Comparison of ENCODE assay signal across 19 cellular contexts in the genomic region with DNA sequence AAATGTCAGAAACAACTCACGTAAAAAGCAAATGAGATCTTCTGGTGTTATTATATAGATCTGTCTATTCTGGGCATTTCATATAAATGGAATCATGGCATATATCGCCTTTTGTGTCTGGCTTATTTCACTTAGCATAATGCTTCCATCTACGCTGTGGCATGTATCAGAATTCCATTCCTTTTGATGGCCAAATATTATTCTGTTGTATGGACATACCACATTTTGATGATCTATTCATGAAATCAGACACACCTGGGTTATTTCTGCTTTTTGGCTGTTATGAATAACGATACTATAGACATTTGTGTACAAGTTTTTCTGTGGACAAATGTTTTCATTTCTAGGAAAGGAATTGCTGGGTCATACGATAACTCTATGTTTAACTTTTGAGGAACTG. TPM values are rescaled to one million over a fixed set of nuclear protein-coding genes. Genes with fewer than 3 reads are reported as not detected.
DNase-seq lines count a peak whose midpoint lies in the region; ATAC-seq, FAIRE-seq and TF ChIP-seq lines count a peak whose summit lies in the region.
"Had no signal": no experiment of that assay in that cellular context is flagged by ENCODE, and none has a peak within 500 bp of the region (broad histone marks: within the 10 kb centered on the region; RNA-seq: fewer than 3 reads in every experiment).

No MANE protein-coding gene starts in this region.

- H4K8ac ChIP-seq in mesenchymal stem cell (ENCODE audit: low read length), result no peak overlapping the region

- H3K14ac ChIP-seq in mesenchymal stem cell (ENCODE audit: low read length in 2 of 2), result no peak overlapping the region

- intact Hi-C loops in MCF 10A (cut with micrococcal nuclease) (no loop called here), breast epithelium (cut with DNase I; ENCODE audit: low total_unique reads) (no loop called here), tibial artery (cut with DNase I; ENCODE audit: low total_unique reads) (no loop called here)

- POLR2A ChIA-PET in MCF 10A (lab: Yijun Ruan, JAX), result interaction anchor here (0.6 to 1.9 kb wide), 9 partner anchors 9 to 134 kb away, joined by 3 to 9 read pairs (median 5); no protein-coding TSS in a partner anchor

- H2BK120ac ChIP-seq in mesenchymal stem cell (ENCODE audit: low read depth, low read length), result no peak overlapping the region

- H2BK15ac ChIP-seq in mesenchymal stem cell (ENCODE audit: low read depth, poor library complexity, severe bottlenecking), result no peak overlapping the region

- H3K27me3 ChIP-seq in breast epithelium (no peaks in the 10 kb centered on the region), rectal smooth muscle tissue (ENCODE audit: control insufficient read depth, insufficient read depth, low read length) (no peaks in the 10 kb centered on the region), tibial artery (no peaks in the 10 kb centered on the region), mesenchymal stem cell (ENCODE audit: control insufficient read depth in 1 of 2, insufficient read depth in 1 of 2, low read length in 2 of 2) (no peaks in the 10 kb centered on the region)

- peak overlapping the region; percentile 44 for H3K27ac Mint-ChIP-seq in MCF 10A (ENCODE audit: low read depth, unreplicated experiment)
- H3K27ac Mint-ChIP-seq: B cell; CD4-positive, alpha-beta T cell had no signal

- peaks cover 22% of the 10 kb centered on the region for H3K36me3 Mint-ChIP-seq in MCF 10A (ENCODE audit: insufficient read depth, unreplicated experiment)

- no peaks in the 10 kb centered on the region for H3K27me3 Mint-ChIP-seq in MCF 10A (ENCODE audit: insufficient read depth, unreplicated experiment)

- H3K27ac ChIP-seq in breast epithelium (no peak overlapping the region), rectal smooth muscle tissue (ENCODE audit: low read depth, low read length) (peak overlapping the region; percentile 3), tibial artery (peak overlapping the region; percentile 2 to 100), mesenchymal stem cell (ENCODE audit: low read length, poor library complexity, severe bottlenecking) (no peak overlapping the region)

- BruUV-seq in MCF 10A (replicated peaks; lab: Mats Ljungman, UMichigan), result no TSS peak

- no peak for TF ChIP-seq POLR2A in breast epithelium (IDR thresholded peaks at IDR 0.05)

- WGBS in mesenchymal stem cell, result 94% methylated on average over 3 of the region's 5 CpGs

- no peak for TF ChIP-seq CTCF in MCF 10A (IDR thresholded peaks at IDR 0.05; ENCODE audit: unreplicated experiment)
- TF ChIP-seq CTCF in breast epithelium (IDR thresholded peaks at IDR 0.05), result no peak
- no peak for TF ChIP-seq CTCF in tibial artery (IDR thresholded peaks at IDR 0.05)

- H3K9ac ChIP-seq in rectal smooth muscle tissue (ENCODE audit: low read length) (no peak overlapping the region), mesenchymal stem cell (ENCODE audit: low read length) (no peak overlapping the region)

- H3K4me1 ChIP-seq in breast epithelium (peaks cover 0 to 2% of the 10 kb centered on the region in 2 donors), rectal smooth muscle tissue (ENCODE audit: control insufficient read depth, insufficient read depth, low read length) (peaks cover 8% of the 10 kb centered on the region), tibial artery (peaks cover 0 to 59% (median 8%) of the 10 kb centered on the region in 4 donors), mesenchymal stem cell (ENCODE audit: control insufficient read depth, insufficient read depth, low read depth, low read length) (peaks cover 2% of the 10 kb centered on the region)

- H3K4me3 ChIP-seq in breast epithelium (no peak overlapping the region), rectal smooth muscle tissue (ENCODE audit: low read length) (no peak overlapping the region), tibial artery (no peak overlapping the region), mesenchymal stem cell (ENCODE audit: insufficient read depth in 1 of 2, low read depth in 1 of 2, low read length in 2 of 2) (no peak overlapping the region)

- H2BK5ac ChIP-seq in mesenchymal stem cell (ENCODE audit: low read depth, low read length, poor library complexity, severe bottlenecking), result no peak overlapping the region

- H3K4me2 ChIP-seq in mesenchymal stem cell (ENCODE audit: low read length, poor library complexity, severe bottlenecking), result no peak overlapping the region

- no peak overlapping the region for H2BK12ac ChIP-seq in mesenchymal stem cell (ENCODE audit: low read length in 2 of 2)

- FAIRE-seq in TTC549 (lab: Jason Lieb, UNC), result peak; percentile 31
- FAIRE-seq: GM18507, H54, HTR-8/SVneo had no signal

- H2AK5ac ChIP-seq in mesenchymal stem cell (ENCODE audit: low read length, severe bottlenecking), result no peak overlapping the region

- H3K18ac ChIP-seq in mesenchymal stem cell (ENCODE audit: low read depth in 1 of 2, low read length in 2 of 2), result no peak overlapping the region

- H4K91ac ChIP-seq in mesenchymal stem cell (ENCODE audit: low read length), result no peak overlapping the region

- H3K9me3 ChIP-seq in breast epithelium (no peaks in the 10 kb centered on the region), tibial artery (no peaks in the 10 kb centered on the region), mesenchymal stem cell (ENCODE audit: control insufficient read depth, low read length) (no peaks in the 10 kb centered on the region)

- CTCF ChIA-PET in MCF 10A (lab: Yijun Ruan, JAX), result interaction anchor here (0.7 to 0.9 kb wide), 5 partner anchors 8 to 342 kb away, joined by 3 to 4 read pairs (median 3); no protein-coding TSS in a partner anchor

- H3K36me3 ChIP-seq in breast epithelium (no peaks in the 10 kb centered on the region), rectal smooth muscle tissue (ENCODE audit: control insufficient read depth, insufficient read depth, low read length) (no peaks in the 10 kb centered on the region), tibial artery (no peaks in the 10 kb centered on the region), mesenchymal stem cell (ENCODE audit: control insufficient read depth in 1 of 2, insufficient read depth in 2 of 2, low read depth in 1 of 2, low read length in 2 of 2) (peaks cover 3 to 12% of the 10 kb centered on the region in 2 experiments)

- no peak for ATAC-seq in HG02852 (IDR thresholded peaks at IDR 0.05; ENCODE audit: unreplicated experiment)
- ATAC-seq: HCT116 had no signal

- H3K4ac ChIP-seq in mesenchymal stem cell (ENCODE audit: low read depth in 1 of 2, low read length in 2 of 2), result no peak overlapping the region

- H3K23ac ChIP-seq in mesenchymal stem cell (ENCODE audit: low read length in 2 of 2), result no peak overlapping the region

- H3K9me3 Mint-ChIP-seq in MCF 10A (ENCODE audit: unreplicated experiment), result no peaks in the 10 kb centered on the region
- H3K9me3 Mint-ChIP-seq: CD4-positive, alpha-beta T cell had no signal

- DNase-seq in MCF 10A (ENCODE audit: unreplicated experiment), result no peak
- DNase-seq in breast epithelium (ENCODE audit: low spot score in 2 of 2), result no peak
- DNase-seq in tibial artery, result no peak
- no peak for DNase-seq in mesenchymal stem cell
- DNase-seq in H4 (ENCODE audit: low spot score), result no peak
- DNase-seq: 8988T; ACHN; C1 segment of cervical spinal cord; Calu3; CD4-positive, alpha-beta T cell; DMS 273 treated with DMSO at 0.1 percent for 48 hours had no signal

- peaks cover 4% of the 10 kb centered on the region for H3K79me1 ChIP-seq in mesenchymal stem cell (replicated peaks; ENCODE audit: low read length, poor library complexity, severe bottlenecking)

- H2AFZ ChIP-seq in mesenchymal stem cell (ENCODE audit: low read depth, low read length), result no peak overlapping the region

- no peak overlapping the region for H3K4me3 Mint-ChIP-seq in MCF 10A (ENCODE audit: unreplicated experiment)
- H3K4me3 Mint-ChIP-seq: B cell; CD4-positive, alpha-beta T cell had no signal

- peaks cover 40% of the 10 kb centered on the region for H3K4me1 Mint-ChIP-seq in MCF 10A (ENCODE audit: insufficient read depth, unreplicated experiment)
- H3K4me1 Mint-ChIP-seq: B cell had no signal

RNA-seq across cellular contexts. Expression of a gene that starts 7.7 kb away (rescaled TPM):
- total RNA-seq in MCF 10A (2022) (346 and 420 TPM in 2 replicates), breast epithelium (10 to 100 TPM; 36.2 to 62.9 (median 48.2) TPM)
- polyA plus RNA-seq in mesenchymal stem cell (2013, experiment 1 of 2), result 78.1 TPM
- 80.9 TPM for polyA plus RNA-seq in mesenchymal stem cell (2013, experiment 2 of 2)
- total RNA-seq in H4 (2014; rRNA removed; shearing (Covaris generic)), result 89.4 and 98.0 TPM in 2 replicates
- total RNA-seq: CD4-positive, alpha-beta T cell had no signal

Comparison
In these comparisons a context has a peak if more than half of its experiments do, and no peak if none do; other contexts are left out.
1. H3K27ac ChIP-seq: peak in rectal smooth muscle tissue (single experiment) and tibial artery (2 of 2); none in breast epithelium (0 of 2) and mesenchymal stem cell (single experiment).